Comparison of ENCODE assay signal across 7 cellular contexts in genomic region chr5:87076411-87076810, GRCh38.
"Had no signal": no experiment of that assay in that cellular context is flagged by ENCODE, and none has a peak within 500 bp of the region (broad histone marks: within the 10 kb centered on the region; RNA-seq: fewer than 3 reads in every experiment).

No MANE protein-coding gene starts in this region.

- ATAC-seq: HepG2, K562 had no signal

- H3K4me3 ChIP-seq: K562 had no signal

- H3K27ac ChIP-seq: HL-60, KMS-11 had no signal

- H3K36me3 Mint-ChIP-seq: IgD-negative memory B cell had no signal

- H3K9ac ChIP-seq: KMS-11 had no signal

- DNase-seq: KBM-7, KG1 had no signal

- H3K27me3 Mint-ChIP-seq: IgD-negative memory B cell had no signal
